22 cellular contexts compared by ENCODE assay signal in the genomic region with DNA sequence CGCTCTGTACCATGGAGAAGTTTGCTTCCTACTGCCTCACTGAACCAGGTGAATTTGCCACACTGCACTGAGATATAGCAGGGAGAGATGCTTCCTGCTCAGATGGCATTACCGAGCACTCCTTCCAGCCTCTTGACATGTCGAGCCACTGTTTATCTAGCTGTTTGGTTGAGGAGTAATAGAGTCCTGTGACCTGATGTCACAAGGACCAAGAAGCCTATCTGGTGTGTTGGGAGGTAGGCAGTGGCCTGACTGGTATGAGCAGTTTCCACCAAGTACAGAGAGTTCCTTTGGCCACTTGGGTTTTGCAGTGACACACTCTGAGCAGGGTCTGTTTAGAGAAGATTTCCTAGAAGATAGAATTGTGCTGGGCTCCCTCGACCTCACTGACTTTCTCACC. TPM values are rescaled to one million over a fixed set of nuclear protein-coding genes. Genes with fewer than 3 reads are reported as not detected.
"Had no signal": no experiment of that assay in that cellular context is flagged by ENCODE, and none has a peak within 500 bp of the region (broad histone marks: within the 10 kb centered on the region; RNA-seq: fewer than 3 reads in every experiment).

No MANE protein-coding gene starts in this region.

- H3K4me3 ChIP-seq: left ventricle myocardium inferior, tibial nerve had no signal

- H3K9me3 Mint-ChIP-seq: activated CD4-positive, alpha-beta memory T cell treated with anti-CD3 and anti-CD28 coated beads, Interleukin-2, amount 10 ng/mL, durations not matched to agents 7 days and 5 days; activated CD4-positive, alpha-beta T cell treated with anti-CD3 and anti-CD28 coated beads, Interleukin-2, amount 10 ng/mL, durations not matched to agents 24 days and 14 days; activated naive CD8-positive, alpha-beta T cell treated with anti-CD3 and anti-CD28 coated beads, Interleukin-2, amount 10 ng/mL, durations not matched to agents 7 days and 5 days; activated T-helper 2 cell treated with anti-CD3 and anti-CD28 coated beads, Interferon-gamma antibody, Interleukin-2, Interleukin-4, amounts not matched to agents 10 μg/mL and 5 μg/mL and 100 μg/mL, durations not matched to agents 14 hours and 24 hours and 36 hours; endodermal cell; natural killer cell treated with Interleukin-12 subunit alpha and Interleukin-12 subunit beta and Interleukin-15 and Interleukin-18, amount 100 ng/mL, for 72 hours; stimulated activated effector memory CD8-positive, alpha-beta T cell treated with anti-CD3 and anti-CD28 coated beads, Interleukin-12 subunit alpha, Interleukin-12 subunit beta, amount 100 ng/mL, for 72 hours; stimulated activated naive CD8-positive, alpha-beta T cell treated with anti-CD3 and anti-CD28 coated beads, Interleukin-15, amount 100 ng/mL, for 72 hours had no signal

- H3K27ac Mint-ChIP-seq: activated CD4-positive, alpha-beta memory T cell treated with anti-CD3 and anti-CD28 coated beads, Interleukin-2, amount 10 ng/mL, durations not matched to agents 7 days and 5 days; activated CD4-positive, alpha-beta T cell treated with anti-CD3 and anti-CD28 coated beads, Interleukin-2, amount 10 ng/mL, durations not matched to agents 24 days and 14 days; activated naive CD8-positive, alpha-beta T cell treated with anti-CD3 and anti-CD28 coated beads, Interleukin-2, amount 10 ng/mL, durations not matched to agents 7 days and 5 days; activated T-helper 2 cell treated with anti-CD3 and anti-CD28 coated beads, Interferon-gamma antibody, Interleukin-2, Interleukin-4, amounts not matched to agents 10 μg/mL and 5 μg/mL and 100 μg/mL, durations not matched to agents 14 hours and 24 hours and 36 hours; endodermal cell; natural killer cell treated with Interleukin-12 subunit alpha and Interleukin-12 subunit beta and Interleukin-15 and Interleukin-18, amount 100 ng/mL, for 72 hours; stimulated activated effector memory CD8-positive, alpha-beta T cell treated with anti-CD3 and anti-CD28 coated beads, Interleukin-12 subunit alpha, Interleukin-12 subunit beta, amount 100 ng/mL, for 72 hours; stimulated activated naive CD8-positive, alpha-beta T cell treated with anti-CD3 and anti-CD28 coated beads, Interleukin-15, amount 100 ng/mL, for 72 hours had no signal

- H3K27ac ChIP-seq: left ventricle myocardium inferior, neutrophil, parathyroid adenoma, tibial nerve had no signal

- DNase-seq: activated CD4-positive, alpha-beta memory T cell treated with anti-CD3 and anti-CD28 coated beads, Interleukin-2, amount 10 ng/mL, durations not matched to agents 7 days and 5 days; activated CD4-positive, alpha-beta T cell treated with anti-CD3 and anti-CD28 coated beads, Interleukin-2, amount 10 ng/mL, durations not matched to agents 24 days and 14 days; activated naive CD4-positive, alpha-beta T cell; activated naive CD8-positive, alpha-beta T cell treated with anti-CD3 and anti-CD28 coated beads, Interleukin-2, amount 10 ng/mL, durations not matched to agents 7 days and 5 days; amniotic stem cell; cortex of kidney; endodermal cell; foreskin fibroblast; left ventricle myocardium inferior; midbrain; small intestine; stimulated activated CD4-positive, alpha-beta T cell treated with anti-CD3 and anti-CD28 coated beads, Interleukin-2, amount 100 ng/mL, for 24 hours; stimulated activated naive CD8-positive, alpha-beta T cell treated with anti-CD3 and anti-CD28 coated beads, Interleukin-15, amount 100 ng/mL, for 72 hours had no signal

- H3K27me3 Mint-ChIP-seq: activated CD4-positive, alpha-beta memory T cell treated with anti-CD3 and anti-CD28 coated beads, Interleukin-2, amount 10 ng/mL, durations not matched to agents 7 days and 5 days; activated CD4-positive, alpha-beta T cell treated with anti-CD3 and anti-CD28 coated beads, Interleukin-2, amount 10 ng/mL, durations not matched to agents 24 days and 14 days; activated naive CD8-positive, alpha-beta T cell treated with anti-CD3 and anti-CD28 coated beads, Interleukin-2, amount 10 ng/mL, durations not matched to agents 7 days and 5 days; natural killer cell treated with Interleukin-12 subunit alpha and Interleukin-12 subunit beta and Interleukin-15 and Interleukin-18, amount 100 ng/mL, for 72 hours; stimulated activated naive CD8-positive, alpha-beta T cell treated with anti-CD3 and anti-CD28 coated beads, Interleukin-15, amount 100 ng/mL, for 72 hours had no signal

- H3K9me3 ChIP-seq: left ventricle myocardium inferior, neutrophil, tibial nerve had no signal

- H3K4me3 Mint-ChIP-seq: activated CD4-positive, alpha-beta memory T cell treated with anti-CD3 and anti-CD28 coated beads, Interleukin-2, amount 10 ng/mL, durations not matched to agents 7 days and 5 days; activated CD4-positive, alpha-beta T cell treated with anti-CD3 and anti-CD28 coated beads, Interleukin-2, amount 10 ng/mL, durations not matched to agents 24 days and 14 days; activated naive CD8-positive, alpha-beta T cell treated with anti-CD3 and anti-CD28 coated beads, Interleukin-2, amount 10 ng/mL, durations not matched to agents 7 days and 5 days; endodermal cell; natural killer cell treated with Interleukin-12 subunit alpha and Interleukin-12 subunit beta and Interleukin-15 and Interleukin-18, amount 100 ng/mL, for 72 hours; stimulated activated effector memory CD8-positive, alpha-beta T cell treated with anti-CD3 and anti-CD28 coated beads, Interleukin-12 subunit alpha, Interleukin-12 subunit beta, amount 100 ng/mL, for 72 hours; stimulated activated naive CD8-positive, alpha-beta T cell treated with anti-CD3 and anti-CD28 coated beads, Interleukin-15, amount 100 ng/mL, for 72 hours had no signal

- H3K4me1 ChIP-seq: parathyroid adenoma had no signal

- H3K27me3 ChIP-seq: neutrophil, tibial nerve had no signal

- ATAC-seq: natural killer cell treated with Interleukin-12 subunit alpha and Interleukin-12 subunit beta and Interleukin-15 and Interleukin-18, amount 100 ng/mL, for 72 hours; sciatic nerve; stimulated activated effector memory CD8-positive, alpha-beta T cell treated with anti-CD3 and anti-CD28 coated beads, Interleukin-12 subunit alpha, Interleukin-12 subunit beta, amount 100 ng/mL, for 72 hours; stimulated activated naive CD8-positive, alpha-beta T cell treated with anti-CD3 and anti-CD28 coated beads, Interleukin-15, amount 100 ng/mL, for 72 hours had no signal

RNA-seq across cellular contexts. Expression of a gene that starts 17.6 kb away (rescaled TPM):
- total RNA-seq: fibroblast of lung, glomerular endothelial cell, left ventricle myocardium inferior, sciatic nerve, tibial nerve had no signal
- polyA plus RNA-seq: fibroblast of lung had no signal
